In the genomic region with DNA sequence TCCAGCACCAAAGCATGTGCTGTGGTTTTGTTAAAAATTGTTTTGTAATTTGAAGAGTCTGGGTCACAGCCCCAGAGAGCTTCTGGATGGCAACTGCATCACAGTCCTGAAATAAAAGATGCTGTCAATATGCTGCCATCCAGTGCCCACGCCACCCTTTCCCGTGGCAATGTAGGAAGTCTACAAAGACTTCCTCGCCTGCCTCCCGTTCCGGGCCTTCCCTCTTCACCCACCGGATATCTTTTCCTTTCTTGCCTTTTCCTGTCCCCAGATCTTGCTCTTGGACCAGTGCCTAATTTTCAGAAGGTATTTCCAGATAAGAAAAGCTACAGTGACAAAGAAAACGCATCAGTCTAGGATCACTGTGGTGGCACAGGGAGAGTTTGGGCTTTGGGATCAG, we compare ENCODE assay signal across 18 cellular contexts.
"Had no signal": no experiment of that assay in that cellular context is flagged by ENCODE, and none has a peak within 500 bp of the region (broad histone marks: within the 10 kb centered on the region; RNA-seq: fewer than 3 reads in every experiment).

No MANE protein-coding gene starts in this region.

- H3K27ac ChIP-seq: breast epithelium, esophagus squamous epithelium, neutrophil, skin epidermis, upper lobe of right lung had no signal

- H3K27me3 ChIP-seq: breast epithelium, esophagus squamous epithelium, neutrophil, upper lobe of right lung had no signal

- H3K36me3 ChIP-seq: breast epithelium, esophagus squamous epithelium, neutrophil, upper lobe of right lung had no signal

- FAIRE-seq: astrocyte had no signal

- DNase-seq: activated CD4-positive, alpha-beta T cell treated with anti-CD3 and anti-CD28 coated beads for 48 hours; activated CD4-positive, CD25-positive, alpha-beta regulatory T cell; activated CD8-positive, alpha-beta T cell treated with anti-CD3 and anti-CD28 coated beads for 36 hours; activated naive CD4-positive, alpha-beta T cell treated with anti-CD3 and anti-CD28 coated beads, Interleukin-2, amount 50 U/mL, for 16 hours; activated T-cell treated with anti-CD3 and anti-CD28 coated beads, Interleukin-2, amount 50 U/mL, for 4 hours; cerebellar nuclear complex; effector memory CD4-positive, alpha-beta T cell; esophagus squamous epithelium; hippocampal formation; islet precursor cell; naive thymus-derived CD4-positive, alpha-beta T cell; stimulated activated CD4-positive, alpha-beta T cell treated with anti-CD3 and anti-CD28 coated beads, Interleukin-15, amount 100 ng/mL, for 24 hours; stimulated activated CD4-positive, alpha-beta T cell treated with anti-CD3 and anti-CD28 coated beads, Interleukin-2, amount 100 ng/mL, for 48 hours; upper lobe of right lung had no signal

- H3K9me3 ChIP-seq: breast epithelium, esophagus squamous epithelium, neutrophil, upper lobe of right lung had no signal

- H3K4me1 ChIP-seq: breast epithelium had no signal

- H3K4me3 ChIP-seq: breast epithelium, esophagus squamous epithelium, skin epidermis, upper lobe of right lung had no signal

- ATAC-seq: activated CD8-positive, alpha-beta T cell treated with anti-CD3 and anti-CD28 coated beads for 36 hours; activated T-cell treated with anti-CD3 and anti-CD28 coated beads, Interleukin-2, amount 50 U/mL, for 4 hours; naive thymus-derived CD4-positive, alpha-beta T cell; upper lobe of right lung had no signal
